7 cellular contexts compared by ENCODE assay signal in genomic region chr6:137873273-137873762, GRCh38. TPM values are rescaled to one million over a fixed set of nuclear protein-coding genes. Genes with fewer than 3 reads are reported as not detected.
DNase-seq lines count a peak whose midpoint lies in the region; ATAC-seq lines count a peak whose summit lies in the region.

No MANE protein-coding gene starts in this region.

- peak; percentile 79 to 81 for DNase-seq in activated CD4-positive, alpha-beta T cell treated with anti-CD3 and anti-CD28 coated beads for 4 hours
- DNase-seq in sciatic nerve (ENCODE audit: low spot score) = no peak
- DNase-seq in SJCRH30 = no peak
- no peak for DNase-seq in hepatic stellate cell (ENCODE audit: low spot score)

- intact Hi-C loops in sciatic nerve (cut with DNase I) = no loop called here

- H3K4me3 ChIP-seq in SJCRH30 = no peak overlapping the region

- H3K36me3 ChIP-seq in SJCRH30 = peaks cover 81% of the 10 kb centered on the region

- peaks cover 34% of the 10 kb centered on the region for H3K4me1 ChIP-seq in SJCRH30

- ATAC-seq in GM19025 (IDR thresholded peaks at IDR 0.05; ENCODE audit: low read depth, unreplicated experiment) (peak; percentile 38), HG03442 (IDR thresholded peaks at IDR 0.05; ENCODE audit: unreplicated experiment) (peak; percentile 58), esophagus mucosa (peak; percentile 85), sciatic nerve (peak; percentile 95)

- no peaks in the 10 kb centered on the region for H3K9me3 ChIP-seq in SJCRH30 (replicated peaks)

- H3K27ac ChIP-seq in SJCRH30 = no peak overlapping the region

- H3K27me3 ChIP-seq in SJCRH30 = no peaks in the 10 kb centered on the region

RNA-seq across cellular contexts. Expression of gene TNFAIP3, which starts 6.3 kb away (rescaled TPM):
- 8.8 TPM for total RNA-seq in esophagus mucosa
- 37.5 TPM for total RNA-seq in sciatic nerve
- total RNA-seq in SJCRH30 (2014; rRNA removed; shearing (Covaris generic)) = 39.7 and 39.9 TPM in 2 replicates

Comparison
In these comparisons a context has a peak if more than half of its experiments do, and no peak if none do; other contexts are left out.
1. ATAC-seq: peak in every context shown above with its lines; median percentile 95 in sciatic nerve; 85 in esophagus mucosa; 58 in HG03442; 38 in GM19025.
2. DNase-seq: peak in activated CD4-positive, alpha-beta T cell treated with anti-CD3 and anti-CD28 coated beads for 4 hours (2 of 2); none in sciatic nerve (single experiment), SJCRH30 (0 of 2) and hepatic stellate cell (single experiment).